Comparison of ENCODE assay signal across 9 cellular contexts in the genomic region with DNA sequence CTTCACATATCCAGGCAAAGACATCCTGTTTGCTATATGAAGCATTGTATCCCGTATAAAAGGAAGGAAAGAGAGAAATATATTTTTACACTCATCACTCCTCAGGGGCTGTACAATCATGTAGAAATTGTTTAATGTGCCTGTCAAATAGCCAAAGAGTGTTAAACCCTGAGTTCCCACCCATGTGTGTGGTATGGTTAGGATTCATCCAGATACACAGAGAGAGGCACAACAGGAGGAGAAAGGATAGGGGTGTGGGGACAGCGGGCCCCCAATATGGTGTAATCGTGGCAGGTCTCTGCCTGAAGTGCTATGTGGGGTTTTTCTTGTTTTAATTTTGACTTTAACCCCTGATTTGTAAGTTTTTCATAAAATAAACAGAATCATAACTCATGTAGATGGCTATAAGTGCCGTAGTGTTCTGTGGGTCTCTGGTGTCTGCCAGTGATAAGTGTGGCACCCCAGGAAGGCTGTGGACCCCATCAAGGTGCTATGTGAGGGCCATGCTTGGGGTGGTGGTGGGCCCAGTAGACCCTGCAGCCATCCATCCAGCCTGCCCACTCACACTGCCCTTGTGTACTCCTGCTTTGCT. TPM values are rescaled to one million over a fixed set of nuclear protein-coding genes. Genes with fewer than 3 reads are reported as not detected.
"Had no signal": no experiment of that assay in that cellular context is flagged by ENCODE, and none has a peak within 500 bp of the region (broad histone marks: within the 10 kb centered on the region; RNA-seq: fewer than 3 reads in every experiment).

No MANE protein-coding gene starts in this region.

- H3K27ac ChIP-seq: HL-60 had no signal

- H3K27me3 Mint-ChIP-seq: IgD-negative memory B cell had no signal

- H3K36me3 Mint-ChIP-seq: IgD-negative memory B cell had no signal

- FAIRE-seq: HepG2, HTR-8/SVneo, K562 had no signal

- H3K4me3 ChIP-seq: K562 had no signal

- H3K4me3 Mint-ChIP-seq: IgD-negative memory B cell had no signal

- H3K9me3 Mint-ChIP-seq: IgD-negative memory B cell had no signal

- H3K4me1 Mint-ChIP-seq: IgD-negative memory B cell had no signal

- H3K27ac Mint-ChIP-seq: IgD-negative memory B cell had no signal

- DNase-seq: IMR-90, KBM-7 had no signal

RNA-seq across cellular contexts. Expression of a gene that starts 10.2 kb away (rescaled TPM):
- total RNA-seq: HT-29 had no signal

RNA-seq across cellular contexts. Expression of a gene that starts 34.1 kb away (rescaled TPM):
- total RNA-seq: HT-29, HT1080 had no signal
- polyA plus RNA-seq: IgD-negative memory B cell had no signal
